Comparison of ENCODE assay signal across 1 cellular context in the genomic region with DNA sequence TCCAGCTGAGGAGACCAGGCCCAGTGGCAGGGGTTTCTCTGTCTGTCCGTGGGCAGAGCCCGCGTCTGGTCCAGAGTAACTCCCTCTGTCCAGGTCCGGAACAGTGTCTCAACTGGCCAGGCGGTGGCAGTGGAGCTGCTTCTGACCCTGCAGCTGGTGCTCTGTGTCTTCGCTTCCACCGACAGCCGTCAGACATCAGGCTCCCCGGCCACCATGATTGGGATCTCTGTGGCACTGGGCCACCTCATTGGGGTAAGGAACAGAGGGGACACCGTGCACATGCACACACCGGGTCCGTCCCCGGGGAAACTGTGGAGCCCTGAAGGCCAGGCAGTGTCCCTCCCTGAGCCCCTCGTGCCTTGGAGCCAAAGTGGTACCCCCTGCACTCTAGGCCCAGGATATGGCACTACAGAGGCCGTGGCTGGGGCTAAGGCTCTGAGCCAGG.
TF ChIP-seq lines count a peak whose summit lies in the region.

No MANE protein-coding gene starts in this region.

TF ChIP-seq in liver, 16 proteins besides CTCF, POLR2A, EP300 and RAD21:
- no peak for TF ChIP-seq TAF1 (conservative IDR thresholded peaks at IDR 0.05)
- TF ChIP-seq SP1 (IDR thresholded peaks at IDR 0.05), result no peak
- no peak for TF ChIP-seq REST (IDR thresholded peaks at IDR 0.05)
- TF ChIP-seq NR2F2 (IDR thresholded peaks at IDR 0.05), result no peak
- TF ChIP-seq HNF4A (conservative IDR thresholded peaks at IDR 0.05), result no peak
